8 cellular contexts compared by ENCODE assay signal in genomic region chr15:88834211-88834812, GRCh38. TPM values are rescaled to one million over a fixed set of nuclear protein-coding genes. Genes with fewer than 3 reads are reported as not detected.
DNase-seq lines count a peak whose midpoint lies in the region; ATAC-seq and TF ChIP-seq lines count a peak whose summit lies in the region.

No MANE protein-coding gene starts in this region.

- ATAC-seq in foreskin keratinocyte = peak; percentile 75
- peak; percentile 43 for ATAC-seq in omental fat pad (ENCODE audit: low FRiP score)
- no peak for ATAC-seq in HG02852 (IDR thresholded peaks at IDR 0.05; ENCODE audit: unreplicated experiment)
- no peak for ATAC-seq in GM19328 (IDR thresholded peaks at IDR 0.05; ENCODE audit: unreplicated experiment)
- no peak for ATAC-seq in HG02981 (IDR thresholded peaks at IDR 0.05; ENCODE audit: unreplicated experiment)

- H3K4me3 ChIP-seq in AG10803 (ENCODE audit: low read length) (no peak overlapping the region), HFF-Myc (replicated peaks; ENCODE audit: low read depth, low read length) (no peak overlapping the region)

- DNase-seq in AG10803 (ENCODE audit: low read depth) (peak; percentile 59), HFF-Myc (ENCODE audit: extremely low read depth, low read depth) (no peak), foreskin keratinocyte (peak in 1 of 2 donors; percentile 17), omental fat pad (ENCODE audit: low spot score) (no peak)
- DNase-seq in activated CD8-positive, alpha-beta memory T cell treated with anti-CD3 and anti-CD28 coated beads, Interleukin-2, amount 50 U/mL, for 48 hours = peak; percentile 55

- TF ChIP-seq CTCF in AG10803 (conservative IDR thresholded peaks at IDR 0.05; ENCODE audit: low read length) (peak; percentile 62), HFF-Myc (IDR thresholded peaks at IDR 0.05; ENCODE audit: low read depth, low read length, missing control alignments) (peak; percentile 63), foreskin keratinocyte (conservative IDR thresholded peaks at IDR 0.05) (peak; percentile 76), omental fat pad (IDR thresholded peaks at IDR 0.05) (peak in 1 of 3 donors; percentile 9)

- no peaks in the 10 kb centered on the region for H3K4me1 ChIP-seq in foreskin keratinocyte

- H3K27ac ChIP-seq in foreskin keratinocyte = no peak overlapping the region

- H3K27me3 ChIP-seq in foreskin keratinocyte = no peaks in the 10 kb centered on the region

RNA-seq across cellular contexts. Expression of gene ACAN, which starts 31.1 kb away (rescaled TPM):
- not detected in 2 replicates for total RNA-seq in foreskin keratinocyte
- polyA plus RNA-seq in foreskin keratinocyte = 0.01 TPM in 1 of 2 replicates, not detected in the other
- under 1 TPM in 2 of 4 donors, not detected in 2; 0.06 to 0.12 TPM for total RNA-seq in omental fat pad

Comparison
In these comparisons a context has a peak if more than half of its experiments do, and no peak if none do; other contexts are left out.
1. DNase-seq: peak in AG10803 (single experiment) and activated CD8-positive, alpha-beta memory T cell treated with anti-CD3 and anti-CD28 coated beads, Interleukin-2, amount 50 U/mL, for 48 hours (single experiment); none in HFF-Myc (single experiment) and omental fat pad (single experiment).
2. ATAC-seq: peak in foreskin keratinocyte (single experiment) and omental fat pad (single experiment); none in HG02852 (single experiment), GM19328 (single experiment) and HG02981 (single experiment).